19 cellular contexts compared by ENCODE assay signal in the genomic region with DNA sequence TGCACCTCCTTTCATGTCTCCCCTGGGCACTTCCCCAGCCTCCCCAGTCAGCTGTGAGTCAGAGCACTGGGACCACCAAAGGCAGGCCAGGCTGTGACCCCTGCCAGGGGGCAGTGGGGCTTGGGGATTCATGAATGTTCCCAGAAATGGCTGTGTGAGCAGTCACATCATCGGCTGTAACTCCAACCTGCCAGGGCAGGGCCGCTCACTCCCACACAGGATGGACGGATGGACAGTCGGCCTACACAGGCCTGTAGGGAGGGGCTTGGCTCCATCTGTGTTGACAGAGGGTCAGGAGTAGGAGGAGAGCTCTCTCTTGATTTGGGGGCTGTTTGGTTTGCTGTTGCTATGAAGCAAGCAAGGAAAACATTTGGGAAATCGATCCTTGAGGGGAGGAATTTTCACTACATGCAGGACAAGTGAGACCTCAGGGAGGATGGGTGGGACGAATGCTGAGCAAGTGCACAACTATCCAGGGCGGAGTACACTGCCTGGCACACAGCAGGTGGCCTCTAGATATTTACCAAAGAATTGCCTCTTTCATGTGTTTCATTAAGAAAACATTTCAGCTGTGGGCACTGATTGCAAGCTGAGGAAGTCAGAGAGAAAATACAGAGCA. TPM values are rescaled to one million over a fixed set of nuclear protein-coding genes. Genes with fewer than 3 reads are reported as not detected.
A peak's percentile ranks its signal among the peaks of the same experiment; 100 is the strongest.
DNase-seq lines count a peak whose midpoint lies in the region; TF ChIP-seq lines count a peak whose summit lies in the region.
"Had no signal": no experiment of that assay in that cellular context is flagged by ENCODE, and none has a peak within 500 bp of the region (broad histone marks: within the 10 kb centered on the region; RNA-seq: fewer than 3 reads in every experiment).

No MANE protein-coding gene starts in this region.

- no peaks in the 10 kb centered on the region for H3K27me3 Mint-ChIP-seq in Calu3 (ENCODE audit: unreplicated experiment)

- H3K36me3 ChIP-seq in mammary epithelial cell (ENCODE audit: insufficient read depth, low read length) (no peaks in the 10 kb centered on the region), hepatocyte (replicated peaks; ENCODE audit: insufficient read depth, low read depth) (no peaks in the 10 kb centered on the region), suprapubic skin (no peaks in the 10 kb centered on the region)
- H3K36me3 ChIP-seq: BLaER1, right atrium auricular region, vagina had no signal

- no peak overlapping the region for H3K9ac ChIP-seq in mammary epithelial cell (ENCODE audit: insufficient read depth, low read length)
- H3K9ac ChIP-seq: BLaER1 had no signal

- peak overlapping the region; percentile 20 for H3K4me2 ChIP-seq in mammary epithelial cell (ENCODE audit: insufficient read depth, low read depth, low read length)
- no peak overlapping the region for H3K4me2 ChIP-seq in hepatocyte
- H3K4me2 ChIP-seq: BLaER1 had no signal

- H3K4me1 Mint-ChIP-seq in Calu3 (ENCODE audit: low read depth, unreplicated experiment), result peaks cover 61% of the 10 kb centered on the region
- H3K4me1 Mint-ChIP-seq: activated T-helper 17 cell treated with anti-CD3 and anti-CD28 coated beads, Interleukin-2, amount 50 U/mL, for 72 hours; natural killer cell had no signal

- H4K20me1 ChIP-seq in mammary epithelial cell (ENCODE audit: insufficient read depth, low read length) (no peaks in the 10 kb centered on the region), hepatocyte (ENCODE audit: insufficient read depth, poor library complexity, severe bottlenecking) (no peaks in the 10 kb centered on the region)
- H4K20me1 ChIP-seq: BLaER1 had no signal

- BruUV-seq in Calu3 (replicated peaks; lab: Mats Ljungman, UMichigan) (no TSS peak), mammary epithelial cell (replicated peaks; lab: Mats Ljungman, UMichigan) (no TSS peak)

- in situ Hi-C loops in mammary epithelial cell (cut with MboI; ENCODE audit: low sequenced_read_pairs in 2 of 2) (no loop called here), KBM-7 (cut with MboI; ENCODE audit: low pct_unique_long_range_greater_than_20kb, low sequenced_read_pairs) (no loop called here)

- DNase-seq in Calu3 (peak; percentile 85), LoVo (ENCODE audit: low spot score) (peak; percentile 89), mammary epithelial cell (peak; percentile 67), myocyte (ENCODE audit: low read depth) (peak; percentile 77), hepatocyte (ENCODE audit: low spot score) (no peak), mucosa of gallbladder (ENCODE audit: low spot score) (no peak), KBM-7 (no peak), suprapubic skin (ENCODE audit: low spot score in 2 of 2) (no peak)
- DNase-seq: activated CD4-positive, alpha-beta T cell treated with anti-CD3 and anti-CD28 coated beads, Interleukin-2, amount 50 U/mL, for 48 hours; head of caudate nucleus; left cardiac atrium; natural killer cell; NCI-H1092; NCI-H510A treated with DMSO at 0.1 percent for 48 hours; stimulated activated naive CD8-positive, alpha-beta T cell treated with anti-CD3 and anti-CD28 coated beads, Interleukin-15, Interleukin-2, amounts not matched to agents 100 U/mL and 50 U/mL, for 24 hours had no signal

- TF ChIP-seq EP300 in suprapubic skin (IDR thresholded peaks at IDR 0.05), result no peak

- peak overlapping the region; percentile 18 for H3K4me3 Mint-ChIP-seq in Calu3 (ENCODE audit: low read depth, unreplicated experiment)
- H3K4me3 Mint-ChIP-seq: activated T-helper 17 cell treated with anti-CD3 and anti-CD28 coated beads, Interleukin-2, amount 50 U/mL, for 72 hours; natural killer cell had no signal

- H3K9me3 Mint-ChIP-seq in Calu3 (ENCODE audit: low read depth, unreplicated experiment), result no peaks in the 10 kb centered on the region
- H3K9me3 Mint-ChIP-seq: activated T-helper 17 cell treated with anti-CD3 and anti-CD28 coated beads, Interleukin-2, amount 50 U/mL, for 72 hours; natural killer cell had no signal

- TF ChIP-seq POLR2A in suprapubic skin (IDR thresholded peaks at IDR 0.05), result no peak

- H3K27ac ChIP-seq in mammary epithelial cell (ENCODE audit: insufficient read depth, low read depth, low read length), result no peak overlapping the region
- H3K27ac ChIP-seq in hepatocyte, result no peak overlapping the region
- H3K27ac ChIP-seq in suprapubic skin, result no peak overlapping the region
- H3K27ac ChIP-seq: BLaER1, right atrium auricular region, vagina had no signal

- H2AFZ ChIP-seq in mammary epithelial cell (ENCODE audit: low read depth, low read length) (peak overlapping the region; percentile 67), hepatocyte (no peak overlapping the region)

- H3K36me3 Mint-ChIP-seq in Calu3 (ENCODE audit: insufficient read depth, unreplicated experiment), result peaks cover 38% of the 10 kb centered on the region
- H3K36me3 Mint-ChIP-seq: natural killer cell had no signal

- intact Hi-C loops in Calu3 (cut with micrococcal nuclease; ENCODE audit: unreplicated experiment) (no loop called here), mammary epithelial cell (cut with micrococcal nuclease) (no loop called here)

- H3K9me3 ChIP-seq in mammary epithelial cell (replicated peaks; ENCODE audit: insufficient read depth, low read length), result no peaks in the 10 kb centered on the region
- H3K9me3 ChIP-seq in hepatocyte (ENCODE audit: low read depth), result no peaks in the 10 kb centered on the region
- no peaks in the 10 kb centered on the region for H3K9me3 ChIP-seq in suprapubic skin
- H3K9me3 ChIP-seq: BLaER1, right atrium auricular region, vagina had no signal

- no peaks in the 10 kb centered on the region for H3K27me3 ChIP-seq in mammary epithelial cell (ENCODE audit: insufficient read depth, low read length)
- peaks cover 38% of the 10 kb centered on the region for H3K27me3 ChIP-seq in hepatocyte
- peaks cover 62% of the 10 kb centered on the region for H3K27me3 ChIP-seq in suprapubic skin
- H3K27me3 ChIP-seq: right atrium auricular region, vagina had no signal

- H3K4me1 ChIP-seq in mammary epithelial cell (ENCODE audit: insufficient read depth, low read length) (peaks cover 19% of the 10 kb centered on the region), hepatocyte (ENCODE audit: insufficient read depth) (peaks cover 17% of the 10 kb centered on the region), suprapubic skin (peaks cover 12% of the 10 kb centered on the region)
- H3K4me1 ChIP-seq: BLaER1 had no signal

- dilution Hi-C loops in mammary epithelial cell (cut with HindIII; ENCODE audit: low sequenced_read_pairs), result no loop called here

- H3K27ac Mint-ChIP-seq in Calu3 (ENCODE audit: unreplicated experiment), result peak overlapping the region; percentile 73
- H3K27ac Mint-ChIP-seq: activated T-helper 17 cell treated with anti-CD3 and anti-CD28 coated beads, Interleukin-2, amount 50 U/mL, for 72 hours; natural killer cell had no signal

- H3K4me3 ChIP-seq in mammary epithelial cell (replicated peaks in 1 of 3; ENCODE audit: insufficient read depth in 1 of 3, low read depth in 2 of 3, low read length in 3 of 3) (no peak overlapping the region), hepatocyte (no peak overlapping the region), suprapubic skin (no peak overlapping the region)
- H3K4me3 ChIP-seq: BLaER1, right atrium auricular region, vagina had no signal

- H3K79me2 ChIP-seq in mammary epithelial cell (ENCODE audit: insufficient read depth, low read length) (no peaks in the 10 kb centered on the region), hepatocyte (no peaks in the 10 kb centered on the region)

- H3K9me2 ChIP-seq in hepatocyte (replicated peaks; ENCODE audit: insufficient read depth), result no peaks in the 10 kb centered on the region

- CTCF ChIA-PET in Calu3 (lab: Charles Lee), result interaction anchor here (0.8 to 1.9 kb wide), 4 partner anchors 13 to 766 kb away, joined by 3 to 5 read pairs (median 4); partner anchors contain the start of gene IGFBP3
- CTCF ChIA-PET in mammary epithelial cell (lab: Charles Lee; ENCODE audit: low non-redundant PET), result interaction anchor here (0.6 kb wide), 1 partner anchor 35 kb away, joined by 4 read pairs; no protein-coding TSS in a partner anchor

- TF ChIP-seq CTCF in Calu3 (IDR thresholded peaks at IDR 0.05; ENCODE audit: unreplicated experiment) (no peak), mammary epithelial cell (conservative IDR thresholded peaks at IDR 0.05 in 1 of 2, IDR thresholded peaks at IDR 0.05 in 1 of 2; ENCODE audit: extremely low read depth in 1 of 2, insufficient read depth in 1 of 2, low read depth in 1 of 2, low read length in 2 of 2) (no peak), hepatocyte (IDR thresholded peaks at IDR 0.05; ENCODE audit: poor library complexity) (no peak), suprapubic skin (IDR thresholded peaks at IDR 0.05) (no peak)

- 26% methylated on average over 6 of the region's 7 CpGs for WGBS in mammary epithelial cell (ENCODE audit: low coverage, missing lambda C conversion rate)
- WGBS in hepatocyte (ENCODE audit: low lambda C conversion rate, missing lambda C conversion rate), result 78% methylated on average over 7 of the region's 7 CpGs
- WGBS in suprapubic skin, result 63% methylated on average over 4 of the region's 7 CpGs

RNA-seq across cellular contexts. Expression of gene IGFBP1, which starts 2.9 kb away (rescaled TPM):
- total RNA-seq in Calu3 (2022) (3.3 and 6.1 TPM in 2 replicates), mammary epithelial cell (under 1 TPM in 1 of 2 donors, not detected in 1; under 0.01 TPM), myocyte (not detected in 2 replicates), hepatocyte (20.0 and 20.4 TPM in 2 replicates), mucosa of gallbladder (0.20 TPM), suprapubic skin (under 1 TPM in 1 of 4 donors, not detected in 3; 0.48 TPM)
- polyA plus RNA-seq in mammary epithelial cell (not detected), hepatocyte (19.6 and 26.3 TPM in 2 replicates)
- not detected for polyA minus RNA-seq in mammary epithelial cell
- polyA plus RNA-seq in myocyte (2012), result 1.0 TPM
- total RNA-seq: activated T-helper 17 cell treated with anti-CD3 and anti-CD28 coated beads, Interleukin-2, amount 50 U/mL, for 72 hours; left cardiac atrium; natural killer cell had no signal

RNA-seq across cellular contexts. Expression of gene CCDC201, which starts 12.5 kb away (rescaled TPM):
- total RNA-seq in Calu3 (2022) (not detected in 2 replicates), mammary epithelial cell (not detected), myocyte (not detected in 2 replicates), hepatocyte (not detected in 2 replicates), mucosa of gallbladder (not detected), suprapubic skin (not detected)
- polyA plus RNA-seq in mammary epithelial cell (not detected), hepatocyte (not detected in 2 replicates)
- not detected for polyA minus RNA-seq in mammary epithelial cell
- polyA plus RNA-seq in myocyte (2012), result not detected
- total RNA-seq: activated T-helper 17 cell treated with anti-CD3 and anti-CD28 coated beads, Interleukin-2, amount 50 U/mL, for 72 hours; left cardiac atrium; natural killer cell; right atrium auricular region; vagina had no signal

RNA-seq across cellular contexts. Expression of gene IGFBP3, which starts 35.7 kb away (rescaled TPM):
- total RNA-seq in Calu3 (2022), result 221 and 315 TPM in 2 replicates
- total RNA-seq in mammary epithelial cell, result 1 to 10 TPM; 2.1 to 8.0 TPM
- polyA plus RNA-seq in mammary epithelial cell, result 7.6 TPM
- not detected for polyA minus RNA-seq in mammary epithelial cell
- 184 and 207 TPM in 2 replicates for total RNA-seq in myocyte
- 3,452 TPM for polyA plus RNA-seq in myocyte (2012)
- total RNA-seq in hepatocyte, result 573 and 632 TPM in 2 replicates
- 268 and 355 TPM in 2 replicates for polyA plus RNA-seq in hepatocyte
- 67.4 TPM for total RNA-seq in mucosa of gallbladder
- 100 to 1,000 TPM; 120 to 519 (median 223) TPM for total RNA-seq in suprapubic skin

Comparison
In these comparisons a context has a peak if more than half of its experiments do, and no peak if none do; other contexts are left out.
1. DNase-seq: peak in Calu3 (single experiment), LoVo (single experiment), mammary epithelial cell (single experiment) and myocyte (single experiment); none in hepatocyte (single experiment), mucosa of gallbladder (single experiment), KBM-7 (single experiment) and suprapubic skin (0 of 2).